21 cellular contexts compared by ENCODE assay signal in the genomic region with DNA sequence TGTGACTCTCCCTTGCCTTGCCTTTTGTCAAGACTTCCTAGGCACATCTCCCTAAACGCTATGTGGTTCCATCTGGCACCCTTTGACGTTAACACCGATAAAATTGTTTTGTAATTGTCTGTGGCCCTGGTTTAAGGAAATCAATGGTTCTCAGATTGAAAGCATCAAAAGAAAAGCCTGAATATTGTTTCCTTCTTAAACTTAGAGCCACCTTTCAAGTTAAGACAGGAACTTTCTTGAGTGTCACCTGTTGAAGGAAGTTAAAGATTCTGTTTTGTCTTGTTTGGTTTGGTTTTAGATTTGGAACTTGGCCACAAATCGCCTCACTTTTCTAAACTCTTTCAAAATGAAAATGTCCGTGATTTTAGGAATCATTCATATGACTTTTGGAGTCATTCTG. TPM values are rescaled to one million over a fixed set of nuclear protein-coding genes. Genes with fewer than 3 reads are reported as not detected.
DNase-seq lines count a peak whose midpoint lies in the region; ATAC-seq and TF ChIP-seq lines count a peak whose summit lies in the region.
"Had no signal": no experiment of that assay in that cellular context is flagged by ENCODE, and none has a peak within 500 bp of the region (broad histone marks: within the 10 kb centered on the region; RNA-seq: fewer than 3 reads in every experiment).

No MANE protein-coding gene starts in this region.

- no peak overlapping the region for H3K4me2 ChIP-seq in mesenchymal stem cell (ENCODE audit: low read length, poor library complexity, severe bottlenecking)

- no peak overlapping the region for H2BK120ac ChIP-seq in mesenchymal stem cell (ENCODE audit: low read depth, low read length)

- TF ChIP-seq CTCF in CD4-positive, alpha-beta T cell (IDR thresholded peaks at IDR 0.05) = no peak
- no peak for TF ChIP-seq CTCF in activated CD8-positive, alpha-beta T cell treated with anti-CD3 and anti-CD28 coated beads for 36 hours (IDR thresholded peaks at IDR 0.05)
- TF ChIP-seq CTCF in heart right ventricle (IDR thresholded peaks at IDR 0.05) (no peak), ascending aorta (IDR thresholded peaks at IDR 0.05) (no peak)

- H3K27me3 Mint-ChIP-seq in activated T-cell treated with anti-CD3 and anti-CD28 coated beads, Interleukin-2, amount 50 U/mL, for 72 hours (ENCODE audit: low read depth) = no peaks in the 10 kb centered on the region
- H3K27me3 Mint-ChIP-seq in CD4-positive, alpha-beta T cell = no peaks in the 10 kb centered on the region
- H3K27me3 Mint-ChIP-seq in activated CD8-positive, alpha-beta T cell treated with anti-CD3 and anti-CD28 coated beads for 36 hours = no peaks in the 10 kb centered on the region

- no peak overlapping the region for H3K4me3 Mint-ChIP-seq in activated T-cell treated with anti-CD3 and anti-CD28 coated beads, Interleukin-2, amount 50 U/mL, for 72 hours
- H3K4me3 Mint-ChIP-seq in CD4-positive, alpha-beta T cell = peak overlapping the region; percentile 17
- no peak overlapping the region for H3K4me3 Mint-ChIP-seq in activated CD8-positive, alpha-beta T cell treated with anti-CD3 and anti-CD28 coated beads for 36 hours
- H3K4me3 Mint-ChIP-seq: HFFc6 had no signal

- peaks cover 6% of the 10 kb centered on the region for H3K79me1 ChIP-seq in mesenchymal stem cell (replicated peaks; ENCODE audit: low read length, poor library complexity, severe bottlenecking)

- no peak overlapping the region for H2AFZ ChIP-seq in mesenchymal stem cell (ENCODE audit: low read depth, low read length)

- ATAC-seq in activated T-cell treated with anti-CD3 and anti-CD28 coated beads, Interleukin-2, amount 50 U/mL, for 72 hours (replicated peaks in 1 of 2) = no peak
- peak; percentile 70 for ATAC-seq in CD4-positive, alpha-beta T cell (ENCODE audit: poor library complexity)
- ATAC-seq in activated CD8-positive, alpha-beta T cell treated with anti-CD3 and anti-CD28 coated beads for 36 hours = no peak
- ATAC-seq in heart right ventricle = no peak
- ATAC-seq in GM19463 (IDR thresholded peaks at IDR 0.05; ENCODE audit: unreplicated experiment) = no peak
- ATAC-seq: GM12878, Right ventricle myocardium inferior had no signal

- H3K36me3 ChIP-seq in mesenchymal stem cell (ENCODE audit: control insufficient read depth in 1 of 2, insufficient read depth in 2 of 2, low read depth in 1 of 2, low read length in 2 of 2) (peaks cover 32 to 76% of the 10 kb centered on the region in 2 experiments), heart right ventricle (peaks cover 0 to 99% (median 40%) of the 10 kb centered on the region in 9 donors), ascending aorta (peaks cover 41 to 74% of the 10 kb centered on the region in 2 donors)

- no peak overlapping the region for H3K23ac ChIP-seq in mesenchymal stem cell (ENCODE audit: low read length in 2 of 2)

- POLR2A ChIA-PET in CD4-positive, alpha-beta T cell (lab: Charles Lee) = no interaction called here
- POLR2A ChIA-PET in activated CD8-positive, alpha-beta T cell treated with anti-CD3 and anti-CD28 coated beads for 36 hours (lab: Charles Lee) = interaction anchor here (0.6 to 1.7 kb wide), 4 partner anchors 12 to 198 kb away, joined by 3 to 4 read pairs (median 3); no protein-coding TSS in a partner anchor

- intact Hi-C loops in CD4-positive, alpha-beta T cell (cut with DNase I, micrococcal nuclease) = loop anchor here in 1 of 2 experiments (10.0 kb wide), 1 partner anchor 237 kb away; no protein-coding TSS in a partner anchor
- intact Hi-C loops in activated CD8-positive, alpha-beta T cell treated with anti-CD3 and anti-CD28 coated beads for 36 hours (cut with micrococcal nuclease) = no loop called here
- intact Hi-C loops in heart right ventricle (cut with DNase I) (no loop called here), ascending aorta (cut with DNase I) (no loop called here)

- H3K36me3 Mint-ChIP-seq in activated T-cell treated with anti-CD3 and anti-CD28 coated beads, Interleukin-2, amount 50 U/mL, for 72 hours (ENCODE audit: insufficient read depth in 2 of 2) = peaks cover 7 to 54% of the 10 kb centered on the region in 2 donors
- peaks cover 74% of the 10 kb centered on the region for H3K36me3 Mint-ChIP-seq in CD4-positive, alpha-beta T cell (ENCODE audit: low read depth)
- H3K36me3 Mint-ChIP-seq in activated CD8-positive, alpha-beta T cell treated with anti-CD3 and anti-CD28 coated beads for 36 hours (ENCODE audit: low read depth) = peaks cover 43% of the 10 kb centered on the region

- H2BK5ac ChIP-seq in mesenchymal stem cell (ENCODE audit: low read depth, low read length, poor library complexity, severe bottlenecking) = no peak overlapping the region

- WGBS in mesenchymal stem cell = 100% methylated on average over 3 of the region's 5 CpGs
- WGBS in heart right ventricle, 2 donors = 81 to 90% methylated on average over 5 of the region's 5 CpGs

- H3K9me3 ChIP-seq in CD4-positive, alpha-beta T cell (ENCODE audit: control insufficient read depth, low read length) = no peaks in the 10 kb centered on the region
- H3K9me3 ChIP-seq in mesenchymal stem cell (ENCODE audit: control insufficient read depth, low read length) (no peaks in the 10 kb centered on the region), heart right ventricle (no peaks in the 10 kb centered on the region), ascending aorta (no peaks in the 10 kb centered on the region)
- H3K9me3 ChIP-seq: BE2C, MG63 had no signal

- CTCF ChIA-PET in CD4-positive, alpha-beta T cell (lab: Charles Lee) = no interaction called here
- CTCF ChIA-PET in activated CD8-positive, alpha-beta T cell treated with anti-CD3 and anti-CD28 coated beads for 36 hours (lab: Charles Lee) = no interaction called here

- DNase-seq in activated T-cell treated with anti-CD3 and anti-CD28 coated beads, Interleukin-2, amount 50 U/mL, for 72 hours = no peak
- no peak for DNase-seq in activated T-cell treated with anti-CD3 and anti-CD28 coated beads, Interleukin-2, amount 50 U/mL, for 1 hour
- no peak for DNase-seq in CD4-positive, alpha-beta T cell
- DNase-seq in activated CD8-positive, alpha-beta T cell treated with anti-CD3 and anti-CD28 coated beads for 36 hours = no peak
- DNase-seq in mesenchymal stem cell (no peak), heart right ventricle (no peak), ascending aorta (ENCODE audit: low spot score in 2 of 2) (no peak)
- DNase-seq: BE2C, COR-L47, DMS79, H7, HFFc6, MG63, NCI-H1417, NCI-H1694 treated with DMSO at 0.1 percent for 48 hours, NCI-H446 treated with DMSO at 0.1 percent for 48 hours, NCI-H526 treated with DMSO at 0.1 percent for 48 hours, OCI-M1 had no signal

- no peak overlapping the region for H3K9ac ChIP-seq in mesenchymal stem cell (ENCODE audit: low read length)

- peak overlapping the region; percentile 84 for H3K27ac Mint-ChIP-seq in activated T-cell treated with anti-CD3 and anti-CD28 coated beads, Interleukin-2, amount 50 U/mL, for 72 hours
- H3K27ac Mint-ChIP-seq in CD4-positive, alpha-beta T cell = peak overlapping the region; percentile 83
- H3K27ac Mint-ChIP-seq in activated CD8-positive, alpha-beta T cell treated with anti-CD3 and anti-CD28 coated beads for 36 hours = peak overlapping the region; percentile 60
- H3K27ac Mint-ChIP-seq: HFFc6 had no signal

- no peak overlapping the region for H2BK12ac ChIP-seq in mesenchymal stem cell (ENCODE audit: low read length in 2 of 2)

- no peak overlapping the region for H3K14ac ChIP-seq in mesenchymal stem cell (ENCODE audit: low read length in 2 of 2)

- H3K18ac ChIP-seq in mesenchymal stem cell (ENCODE audit: low read depth in 1 of 2, low read length in 2 of 2) = no peak overlapping the region

- H3K27ac ChIP-seq in CD4-positive, alpha-beta T cell (ENCODE audit: low read depth, low read length) = no peak overlapping the region
- H3K27ac ChIP-seq in mesenchymal stem cell (ENCODE audit: low read length, poor library complexity, severe bottlenecking) (no peak overlapping the region), heart right ventricle (no peak overlapping the region), ascending aorta (no peak overlapping the region)

- no peak overlapping the region for H2AK5ac ChIP-seq in mesenchymal stem cell (ENCODE audit: low read length, severe bottlenecking)

- peaks cover 9% of the 10 kb centered on the region for H3K4me1 ChIP-seq in mesenchymal stem cell (ENCODE audit: control insufficient read depth, insufficient read depth, low read depth, low read length)
- H3K4me1 ChIP-seq in heart right ventricle = peaks cover 0 to 16% (median 0%) of the 10 kb centered on the region in 9 donors
- H3K4me1 ChIP-seq in ascending aorta = no peaks in the 10 kb centered on the region
- H3K4me1 ChIP-seq: BE2C had no signal

- H2BK15ac ChIP-seq in mesenchymal stem cell (ENCODE audit: low read depth, poor library complexity, severe bottlenecking) = no peak overlapping the region

- H3K4me3 ChIP-seq in mesenchymal stem cell (ENCODE audit: insufficient read depth in 1 of 2, low read depth in 1 of 2, low read length in 2 of 2) (no peak overlapping the region), heart right ventricle (no peak overlapping the region), ascending aorta (no peak overlapping the region)
- H3K4me3 ChIP-seq: GM12878, MG63 had no signal

- H3K27me3 ChIP-seq in CD4-positive, alpha-beta T cell (ENCODE audit: control insufficient read depth, insufficient read depth, low read length) = no peaks in the 10 kb centered on the region
- H3K27me3 ChIP-seq in mesenchymal stem cell (ENCODE audit: control insufficient read depth in 1 of 2, insufficient read depth in 1 of 2, low read length in 2 of 2) = no peaks in the 10 kb centered on the region
- H3K27me3 ChIP-seq in heart right ventricle = no peaks in the 10 kb centered on the region
- no peaks in the 10 kb centered on the region for H3K27me3 ChIP-seq in ascending aorta
- H3K27me3 ChIP-seq: BE2C, MG63 had no signal

- peaks cover 38% of the 10 kb centered on the region for H3K4me1 Mint-ChIP-seq in activated T-cell treated with anti-CD3 and anti-CD28 coated beads, Interleukin-2, amount 50 U/mL, for 72 hours (ENCODE audit: low read depth)
- H3K4me1 Mint-ChIP-seq in CD4-positive, alpha-beta T cell (ENCODE audit: low read depth) = peaks cover 32% of the 10 kb centered on the region
- H3K4me1 Mint-ChIP-seq in activated CD8-positive, alpha-beta T cell treated with anti-CD3 and anti-CD28 coated beads for 36 hours (ENCODE audit: low read depth) = peaks cover 16% of the 10 kb centered on the region

- H3K9me3 Mint-ChIP-seq in activated T-cell treated with anti-CD3 and anti-CD28 coated beads, Interleukin-2, amount 50 U/mL, for 72 hours = no peaks in the 10 kb centered on the region
- no peaks in the 10 kb centered on the region for H3K9me3 Mint-ChIP-seq in CD4-positive, alpha-beta T cell
- no peaks in the 10 kb centered on the region for H3K9me3 Mint-ChIP-seq in activated CD8-positive, alpha-beta T cell treated with anti-CD3 and anti-CD28 coated beads for 36 hours
- H3K9me3 Mint-ChIP-seq: HFFc6 had no signal

- H3K4ac ChIP-seq in mesenchymal stem cell (ENCODE audit: low read depth in 1 of 2, low read length in 2 of 2) = no peak overlapping the region

- peak overlapping the region; percentile 23 for H4K91ac ChIP-seq in mesenchymal stem cell (ENCODE audit: low read length)

- no peak overlapping the region for H4K8ac ChIP-seq in mesenchymal stem cell (ENCODE audit: low read length)

RNA-seq across cellular contexts. Expression of a gene that starts 14.8 kb away (rescaled TPM):
- total RNA-seq in activated T-cell treated with anti-CD3 and anti-CD28 coated beads, Interleukin-2, amount 50 U/mL, for 72 hours = under 1 TPM; 0.44 to 0.46 TPM
- total RNA-seq in CD4-positive, alpha-beta T cell = under 1 TPM; 0.16 to 0.17 TPM
- total RNA-seq in activated CD8-positive, alpha-beta T cell treated with anti-CD3 and anti-CD28 coated beads for 36 hours = under 1 TPM; 0.38 to 0.43 TPM
- polyA plus RNA-seq in mesenchymal stem cell (2013, experiment 1 of 2) = 0.11 TPM
- 0.25 TPM for polyA plus RNA-seq in mesenchymal stem cell (2013, experiment 2 of 2)
- total RNA-seq in heart right ventricle = under 1 TPM in 7 of 10 donors, not detected in 3; 0.05 to 0.60 (median 0.24) TPM
- under 1 TPM; 0.07 to 0.09 TPM for polyA plus RNA-seq in heart right ventricle
- not detected for total RNA-seq in ascending aorta

RNA-seq across cellular contexts. Expression of a gene that starts 35.2 kb away (rescaled TPM):
- 100 to 1,000 TPM; 125 to 140 TPM for total RNA-seq in activated T-cell treated with anti-CD3 and anti-CD28 coated beads, Interleukin-2, amount 50 U/mL, for 72 hours
- 10 to 100 TPM; 25.3 to 26.6 TPM for total RNA-seq in CD4-positive, alpha-beta T cell
- total RNA-seq in activated CD8-positive, alpha-beta T cell treated with anti-CD3 and anti-CD28 coated beads for 36 hours = 10 to 100 TPM; 54.6 to 60.3 TPM
- polyA plus RNA-seq in mesenchymal stem cell (2013, experiment 1 of 2) = 11.0 TPM
- polyA plus RNA-seq in mesenchymal stem cell (2013, experiment 2 of 2) = 8.9 TPM
- total RNA-seq in heart right ventricle (10 to 100 TPM in 9 of 10 donors, 1 to 10 TPM in 1; 8.6 to 16.9 (median 11.6) TPM), ascending aorta (17.3 TPM)
- polyA plus RNA-seq in heart right ventricle = 1 to 10 TPM; 4.7 to 6.2 TPM
